In the genomic region with DNA sequence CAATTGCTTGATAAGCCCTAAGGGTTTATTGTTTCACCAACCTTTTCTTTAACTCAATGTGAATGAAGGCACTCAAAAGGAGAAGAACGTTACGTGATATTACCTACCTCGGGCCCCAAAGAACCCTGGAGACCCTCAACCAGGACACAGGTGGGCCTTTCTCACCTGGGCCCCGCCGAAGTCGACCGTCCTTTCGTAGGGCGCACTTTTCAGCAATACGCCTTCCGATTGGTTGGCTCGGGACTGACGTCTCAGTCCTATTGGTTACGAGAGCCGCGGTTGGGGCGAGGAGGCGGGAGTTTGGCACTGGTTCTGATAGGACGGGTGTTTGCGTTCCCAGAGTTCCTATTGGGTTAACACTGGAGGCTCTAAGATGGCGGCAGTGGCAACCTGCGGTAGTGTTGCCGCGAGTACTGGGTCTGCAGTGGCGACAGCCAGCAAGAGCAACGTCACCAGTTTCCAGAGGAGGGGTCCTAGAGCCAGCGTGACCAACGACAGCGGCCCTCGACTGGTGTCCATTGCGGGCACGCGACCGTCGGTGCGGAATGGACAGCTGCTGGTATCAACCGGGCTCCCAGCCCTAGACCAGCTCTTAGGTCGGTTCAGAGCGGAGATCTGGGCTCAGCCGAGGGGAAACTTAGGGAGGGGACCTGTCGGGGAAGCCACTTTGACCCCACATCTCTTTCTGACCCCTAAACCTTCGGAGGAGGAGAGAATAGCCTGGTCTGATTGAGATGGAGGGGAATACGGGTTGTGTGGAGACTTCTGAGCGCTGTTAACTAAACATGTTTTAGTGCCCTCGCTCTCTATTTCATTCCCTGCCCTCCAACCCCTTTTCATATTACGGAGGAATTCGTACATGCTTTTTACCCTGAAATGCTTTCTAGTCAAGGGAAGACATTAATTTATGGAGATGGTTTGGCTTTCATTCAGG, we compare ENCODE assay signal across 1 cellular context.
A peak's percentile ranks its signal among the peaks of the same experiment; 100 is the strongest.
TF ChIP-seq lines count a peak whose summit lies in the region.

A gene with protein sequence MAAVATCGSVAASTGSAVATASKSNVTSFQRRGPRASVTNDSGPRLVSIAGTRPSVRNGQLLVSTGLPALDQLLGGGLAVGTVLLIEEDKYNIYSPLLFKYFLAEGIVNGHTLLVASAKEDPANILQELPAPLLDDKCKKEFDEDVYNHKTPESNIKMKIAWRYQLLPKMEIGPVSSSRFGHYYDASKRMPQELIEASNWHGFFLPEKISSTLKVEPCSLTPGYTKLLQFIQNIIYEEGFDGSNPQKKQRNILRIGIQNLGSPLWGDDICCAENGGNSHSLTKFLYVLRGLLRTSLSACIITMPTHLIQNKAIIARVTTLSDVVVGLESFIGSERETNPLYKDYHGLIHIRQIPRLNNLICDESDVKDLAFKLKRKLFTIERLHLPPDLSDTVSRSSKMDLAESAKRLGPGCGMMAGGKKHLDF (plus strand): TSS at position 356 of the 934 bp plus-strand sequence. CDS start 18 bp downstream, at position 374.
A gene with protein sequence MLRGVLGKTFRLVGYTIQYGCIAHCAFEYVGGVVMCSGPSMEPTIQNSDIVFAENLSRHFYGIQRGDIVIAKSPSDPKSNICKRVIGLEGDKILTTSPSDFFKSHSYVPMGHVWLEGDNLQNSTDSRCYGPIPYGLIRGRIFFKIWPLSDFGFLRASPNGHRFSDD (minus strand): TSS at position 211 of the 934 bp plus-strand sequence. CDS start 46,346 bp downstream, outside the sequence.

TF ChIP-seq in HepG2, 621 proteins besides CTCF, POLR2A, EP300 and RAD21 (continued from another document and continues in another):
- TF ChIP-seq, protein P1, sequence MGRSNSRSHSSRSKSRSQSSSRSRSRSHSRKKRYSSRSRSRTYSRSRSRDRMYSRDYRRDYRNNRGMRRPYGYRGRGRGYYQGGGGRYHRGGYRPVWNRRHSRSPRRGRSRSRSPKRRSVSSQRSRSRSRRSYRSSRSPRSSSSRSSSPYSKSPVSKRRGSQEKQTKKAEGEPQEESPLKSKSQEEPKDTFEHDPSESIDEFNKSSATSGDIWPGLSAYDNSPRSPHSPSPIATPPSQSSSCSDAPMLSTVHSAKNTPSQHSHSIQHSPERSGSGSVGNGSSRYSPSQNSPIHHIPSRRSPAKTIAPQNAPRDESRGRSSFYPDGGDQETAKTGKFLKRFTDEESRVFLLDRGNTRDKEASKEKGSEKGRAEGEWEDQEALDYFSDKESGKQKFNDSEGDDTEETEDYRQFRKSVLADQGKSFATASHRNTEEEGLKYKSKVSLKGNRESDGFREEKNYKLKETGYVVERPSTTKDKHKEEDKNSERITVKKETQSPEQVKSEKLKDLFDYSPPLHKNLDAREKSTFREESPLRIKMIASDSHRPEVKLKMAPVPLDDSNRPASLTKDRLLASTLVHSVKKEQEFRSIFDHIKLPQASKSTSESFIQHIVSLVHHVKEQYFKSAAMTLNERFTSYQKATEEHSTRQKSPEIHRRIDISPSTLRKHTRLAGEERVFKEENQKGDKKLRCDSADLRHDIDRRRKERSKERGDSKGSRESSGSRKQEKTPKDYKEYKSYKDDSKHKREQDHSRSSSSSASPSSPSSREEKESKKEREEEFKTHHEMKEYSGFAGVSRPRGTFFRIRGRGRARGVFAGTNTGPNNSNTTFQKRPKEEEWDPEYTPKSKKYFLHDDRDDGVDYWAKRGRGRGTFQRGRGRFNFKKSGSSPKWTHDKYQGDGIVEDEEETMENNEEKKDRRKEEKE (IDR thresholded peaks at IDR 0.05) = no peak
- no peak for TF ChIP-seq CC2D1A (CRISPR knock-in tag; IDR thresholded peaks at IDR 0.05)
- no peak for TF ChIP-seq NCOA5 (CRISPR knock-in tag; IDR thresholded peaks at IDR 0.05)
- no peak for TF ChIP-seq ELF1 (CRISPR knock-in tag; IDR thresholded peaks at IDR 0.05)
- no peak for TF ChIP-seq SIX4 (CRISPR knock-in tag; IDR thresholded peaks at IDR 0.05)
- TF ChIP-seq SAFB2 (CRISPR knock-in tag; IDR thresholded peaks at IDR 0.05; ENCODE audit: borderline replicate concordance, low read depth) = no peak
- 0 out of 2 replicates have a peak, but pooled peaks have one; percentile 26 for TF ChIP-seq RFXANK (CRISPR knock-in tag; IDR thresholded peaks at IDR 0.05)
- TF ChIP-seq, protein P2, sequence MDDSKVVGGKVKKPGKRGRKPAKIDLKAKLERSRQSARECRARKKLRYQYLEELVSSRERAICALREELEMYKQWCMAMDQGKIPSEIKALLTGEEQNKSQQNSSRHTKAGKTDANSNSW (CRISPR knock-in tag; IDR thresholded peaks at IDR 0.05; ENCODE audit: borderline replicate concordance) = no peak
- TF ChIP-seq NCOR1 (IDR thresholded peaks at IDR 0.05; ENCODE audit: borderline replicate concordance, low read length) = no peak
- no peak for TF ChIP-seq HDAC6 (IDR thresholded peaks at IDR 0.05; ENCODE audit: low read depth, low read length)
- no peak for TF ChIP-seq NR3C1 (CRISPR knock-in tag; IDR thresholded peaks at IDR 0.05)
- TF ChIP-seq ZNF343 (CRISPR knock-in tag; IDR thresholded peaks at IDR 0.05) = no peak
- peak; percentile 47; the same call in 1 of the 2 replicates for TF ChIP-seq GATA4 (IDR thresholded peaks at IDR 0.05; ENCODE audit: borderline replicate concordance, low read depth)
- peak; percentile 76 for TF ChIP-seq ZBTB21 (CRISPR knock-in tag; IDR thresholded peaks at IDR 0.05)
- no peak for TF ChIP-seq EZH2 (conservative IDR thresholded peaks at IDR 0.05; ENCODE audit: low read depth, low read length)
- TF ChIP-seq, protein P3, sequence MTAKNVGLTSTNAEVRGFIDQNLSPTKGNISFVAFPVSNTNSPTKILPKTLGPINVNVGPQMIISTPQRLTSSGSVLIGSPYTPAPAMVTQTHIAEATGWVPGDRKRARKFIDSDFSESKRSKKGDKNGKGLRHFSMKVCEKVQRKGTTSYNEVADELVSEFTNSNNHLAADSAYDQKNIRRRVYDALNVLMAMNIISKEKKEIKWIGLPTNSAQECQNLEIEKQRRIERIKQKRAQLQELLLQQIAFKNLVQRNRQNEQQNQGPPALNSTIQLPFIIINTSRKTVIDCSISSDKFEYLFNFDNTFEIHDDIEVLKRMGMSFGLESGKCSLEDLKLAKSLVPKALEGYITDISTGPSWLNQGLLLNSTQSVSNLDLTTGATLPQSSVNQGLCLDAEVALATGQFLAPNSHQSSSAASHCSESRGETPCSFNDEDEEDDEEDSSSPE (CRISPR knock-in tag; IDR thresholded peaks at IDR 0.05) = peak; percentile 91
- peak; percentile 99 for TF ChIP-seq HOXA3 (CRISPR knock-in tag; IDR thresholded peaks at IDR 0.05)
- TF ChIP-seq, protein P4, sequence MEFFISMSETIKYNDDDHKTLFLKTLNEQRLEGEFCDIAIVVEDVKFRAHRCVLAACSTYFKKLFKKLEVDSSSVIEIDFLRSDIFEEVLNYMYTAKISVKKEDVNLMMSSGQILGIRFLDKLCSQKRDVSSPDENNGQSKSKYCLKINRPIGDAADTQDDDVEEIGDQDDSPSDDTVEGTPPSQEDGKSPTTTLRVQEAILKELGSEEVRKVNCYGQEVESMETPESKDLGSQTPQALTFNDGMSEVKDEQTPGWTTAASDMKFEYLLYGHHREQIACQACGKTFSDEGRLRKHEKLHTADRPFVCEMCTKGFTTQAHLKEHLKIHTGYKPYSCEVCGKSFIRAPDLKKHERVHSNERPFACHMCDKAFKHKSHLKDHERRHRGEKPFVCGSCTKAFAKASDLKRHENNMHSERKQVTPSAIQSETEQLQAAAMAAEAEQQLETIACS (CRISPR knock-in tag; IDR thresholded peaks at IDR 0.05) = no peak
- no peak for TF ChIP-seq KLF12 (CRISPR knock-in tag; IDR thresholded peaks at IDR 0.05; ENCODE audit: borderline replicate concordance)
- TF ChIP-seq ZNF772 (CRISPR knock-in tag; IDR thresholded peaks at IDR 0.05) = peak; percentile 68
- TF ChIP-seq RFX3 (CRISPR knock-in tag; IDR thresholded peaks at IDR 0.05) = no peak
- no peak for TF ChIP-seq ZNF253 (CRISPR knock-in tag; IDR thresholded peaks at IDR 0.05; ENCODE audit: borderline replicate concordance)
- peak; percentile 91 for TF ChIP-seq YEATS2 (CRISPR knock-in tag; IDR thresholded peaks at IDR 0.05; ENCODE audit: borderline replicate concordance)
- no peak for TF ChIP-seq NR2F6 (IDR thresholded peaks at IDR 0.05)
- TF ChIP-seq NR2F6 (CRISPR knock-in tag; IDR thresholded peaks at IDR 0.05) = no peak
- no peak for TF ChIP-seq HMGA1 (CRISPR knock-in tag; conservative IDR thresholded peaks at IDR 0.05)
- peak; percentile 96 for TF ChIP-seq KDM5B (CRISPR knock-in tag; IDR thresholded peaks at IDR 0.05; ENCODE audit: borderline replicate concordance)
- TF ChIP-seq ZNF33A (CRISPR knock-in tag; IDR thresholded peaks at IDR 0.05; ENCODE audit: borderline replicate concordance) = no peak
- TF ChIP-seq NFIB (CRISPR knock-in tag; IDR thresholded peaks at IDR 0.05; ENCODE audit: borderline replicate concordance) = no peak
- TF ChIP-seq ZFP41 (CRISPR knock-in tag; IDR thresholded peaks at IDR 0.05; ENCODE audit: borderline replicate concordance) = 0 out of 2 replicates have a peak, but pooled peaks have one; percentile 52
- TF ChIP-seq PLRG1 (conservative IDR thresholded peaks at IDR 0.05) = no peak
- no peak for TF ChIP-seq ONECUT2 (CRISPR knock-in tag; IDR thresholded peaks at IDR 0.05)
- TF ChIP-seq, protein P5, sequence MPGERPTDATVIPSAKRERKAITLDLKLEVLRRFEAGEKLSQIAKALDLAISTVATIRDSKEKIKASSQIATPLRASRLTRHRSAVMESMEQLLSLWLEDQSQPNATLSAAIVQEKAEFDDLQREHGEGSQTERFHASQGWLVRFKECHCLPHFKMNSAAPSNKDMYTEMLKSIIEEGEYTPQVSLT (CRISPR knock-in tag; IDR thresholded peaks at IDR 0.05; ENCODE audit: borderline replicate concordance, low read depth) = no peak
- no peak for TF ChIP-seq MATR3 (CRISPR knock-in tag; IDR thresholded peaks at IDR 0.05)
- TF ChIP-seq CREB1 (IDR thresholded peaks at IDR 0.05) = peak; percentile 86
- TF ChIP-seq CREB1 (CRISPR knock-in tag; IDR thresholded peaks at IDR 0.05) = peak; percentile 94
- no peak for TF ChIP-seq IKZF1 (IDR thresholded peaks at IDR 0.05)
- TF ChIP-seq ETV6 (CRISPR knock-in tag; conservative IDR thresholded peaks at IDR 0.05) = no peak
- peak; percentile 65; the same call in 1 of the 2 replicates for TF ChIP-seq ZNF607 (CRISPR knock-in tag; IDR thresholded peaks at IDR 0.05; ENCODE audit: borderline replicate concordance)
- TF ChIP-seq WIZ (CRISPR knock-in tag; IDR thresholded peaks at IDR 0.05) = peak; percentile 56; the same call in 1 of the 2 replicates
- TF ChIP-seq, protein P6, sequence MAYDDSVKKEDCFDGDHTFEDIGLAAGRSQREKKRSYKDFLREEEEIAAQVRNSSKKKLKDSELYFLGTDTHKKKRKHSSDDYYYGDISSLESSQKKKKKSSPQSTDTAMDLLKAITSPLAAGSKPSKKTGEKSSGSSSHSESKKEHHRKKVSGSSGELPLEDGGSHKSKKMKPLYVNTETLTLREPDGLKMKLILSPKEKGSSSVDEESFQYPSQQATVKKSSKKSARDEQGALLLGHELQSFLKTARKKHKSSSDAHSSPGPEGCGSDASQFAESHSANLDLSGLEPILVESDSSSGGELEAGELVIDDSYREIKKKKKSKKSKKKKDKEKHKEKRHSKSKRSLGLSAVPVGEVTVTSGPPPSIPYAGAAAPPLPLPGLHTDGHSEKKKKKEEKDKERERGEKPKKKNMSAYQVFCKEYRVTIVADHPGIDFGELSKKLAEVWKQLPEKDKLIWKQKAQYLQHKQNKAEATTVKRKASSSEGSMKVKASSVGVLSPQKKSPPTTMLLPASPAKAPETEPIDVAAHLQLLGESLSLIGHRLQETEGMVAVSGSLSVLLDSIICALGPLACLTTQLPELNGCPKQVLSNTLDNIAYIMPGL (CRISPR knock-in tag; IDR thresholded peaks at IDR 0.05; ENCODE audit: borderline replicate concordance in 1 of 2, low read depth in 1 of 2) = peak; percentile 8 to 81; a peak in 3 of 4 replicates
- no peak for TF ChIP-seq LCORL (IDR thresholded peaks at IDR 0.05)
- peak; percentile 75 for TF ChIP-seq LCORL (CRISPR knock-in tag; IDR thresholded peaks at IDR 0.05)
- TF ChIP-seq ZNF883 (CRISPR knock-in tag; IDR thresholded peaks at IDR 0.05; ENCODE audit: not compliant biosample characterization) = peak; percentile 94
- peak; percentile 48 for TF ChIP-seq GATAD2A (CRISPR knock-in tag; IDR thresholded peaks at IDR 0.05)
- TF ChIP-seq, protein P7, sequence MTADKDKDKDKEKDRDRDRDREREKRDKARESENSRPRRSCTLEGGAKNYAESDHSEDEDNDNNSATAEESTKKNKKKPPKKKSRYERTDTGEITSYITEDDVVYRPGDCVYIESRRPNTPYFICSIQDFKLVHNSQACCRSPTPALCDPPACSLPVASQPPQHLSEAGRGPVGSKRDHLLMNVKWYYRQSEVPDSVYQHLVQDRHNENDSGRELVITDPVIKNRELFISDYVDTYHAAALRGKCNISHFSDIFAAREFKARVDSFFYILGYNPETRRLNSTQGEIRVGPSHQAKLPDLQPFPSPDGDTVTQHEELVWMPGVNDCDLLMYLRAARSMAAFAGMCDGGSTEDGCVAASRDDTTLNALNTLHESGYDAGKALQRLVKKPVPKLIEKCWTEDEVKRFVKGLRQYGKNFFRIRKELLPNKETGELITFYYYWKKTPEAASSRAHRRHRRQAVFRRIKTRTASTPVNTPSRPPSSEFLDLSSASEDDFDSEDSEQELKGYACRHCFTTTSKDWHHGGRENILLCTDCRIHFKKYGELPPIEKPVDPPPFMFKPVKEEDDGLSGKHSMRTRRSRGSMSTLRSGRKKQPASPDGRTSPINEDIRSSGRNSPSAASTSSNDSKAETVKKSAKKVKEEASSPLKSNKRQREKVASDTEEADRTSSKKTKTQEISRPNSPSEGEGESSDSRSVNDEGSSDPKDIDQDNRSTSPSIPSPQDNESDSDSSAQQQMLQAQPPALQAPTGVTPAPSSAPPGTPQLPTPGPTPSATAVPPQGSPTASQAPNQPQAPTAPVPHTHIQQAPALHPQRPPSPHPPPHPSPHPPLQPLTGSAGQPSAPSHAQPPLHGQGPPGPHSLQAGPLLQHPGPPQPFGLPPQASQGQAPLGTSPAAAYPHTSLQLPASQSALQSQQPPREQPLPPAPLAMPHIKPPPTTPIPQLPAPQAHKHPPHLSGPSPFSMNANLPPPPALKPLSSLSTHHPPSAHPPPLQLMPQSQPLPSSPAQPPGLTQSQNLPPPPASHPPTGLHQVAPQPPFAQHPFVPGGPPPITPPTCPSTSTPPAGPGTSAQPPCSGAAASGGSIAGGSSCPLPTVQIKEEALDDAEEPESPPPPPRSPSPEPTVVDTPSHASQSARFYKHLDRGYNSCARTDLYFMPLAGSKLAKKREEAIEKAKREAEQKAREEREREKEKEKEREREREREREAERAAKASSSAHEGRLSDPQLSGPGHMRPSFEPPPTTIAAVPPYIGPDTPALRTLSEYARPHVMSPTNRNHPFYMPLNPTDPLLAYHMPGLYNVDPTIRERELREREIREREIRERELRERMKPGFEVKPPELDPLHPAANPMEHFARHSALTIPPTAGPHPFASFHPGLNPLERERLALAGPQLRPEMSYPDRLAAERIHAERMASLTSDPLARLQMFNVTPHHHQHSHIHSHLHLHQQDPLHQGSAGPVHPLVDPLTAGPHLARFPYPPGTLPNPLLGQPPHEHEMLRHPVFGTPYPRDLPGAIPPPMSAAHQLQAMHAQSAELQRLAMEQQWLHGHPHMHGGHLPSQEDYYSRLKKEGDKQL (CRISPR knock-in tag; IDR thresholded peaks at IDR 0.05; ENCODE audit: low read depth) = no peak
